33 cellular contexts compared by ENCODE assay signal in genomic region chr12:59723520-59723919, GRCh38.
"Had no signal": no experiment of that assay in that cellular context is flagged by ENCODE, and none has a peak within 500 bp of the region (broad histone marks: within the 10 kb centered on the region; RNA-seq: fewer than 3 reads in every experiment).

No MANE protein-coding gene starts in this region.

- H3K27ac Mint-ChIP-seq: activated B cell treated with CpG ODN at 0.5 μM for 24 hours; activated CD4-positive, alpha-beta memory T cell treated with anti-CD3 and anti-CD28 coated beads for 36 hours; activated CD4-positive, alpha-beta T cell treated with anti-CD3 and anti-CD28 coated beads, Interleukin-2, amount 10 ng/mL, durations not matched to agents 7 days and 5 days; activated naive CD4-positive, alpha-beta T cell treated with anti-CD3 and anti-CD28 coated beads, Interleukin-2, amount 10 ng/mL, durations not matched to agents 7 days and 5 days; activated naive CD8-positive, alpha-beta T cell treated with anti-CD3 and anti-CD28 coated beads for 36 hours; activated T-helper 17 cell treated with anti-CD3 and anti-CD28 coated beads, Interleukin-2, amount 50 U/mL, for 72 hours; T-cell had no signal

- H3K4me3 ChIP-seq: adrenal gland, breast epithelium, K562, SK-N-MC had no signal

- H3K9me3 Mint-ChIP-seq: activated B cell treated with CpG ODN at 0.5 μM for 24 hours; activated CD4-positive, alpha-beta memory T cell treated with anti-CD3 and anti-CD28 coated beads for 36 hours; activated CD4-positive, alpha-beta T cell treated with anti-CD3 and anti-CD28 coated beads, Interleukin-2, amount 10 ng/mL, durations not matched to agents 7 days and 5 days; activated naive CD4-positive, alpha-beta T cell treated with anti-CD3 and anti-CD28 coated beads, Interleukin-2, amount 10 ng/mL, durations not matched to agents 7 days and 5 days; activated naive CD8-positive, alpha-beta T cell treated with anti-CD3 and anti-CD28 coated beads for 36 hours; activated T-helper 17 cell treated with anti-CD3 and anti-CD28 coated beads, Interleukin-2, amount 50 U/mL, for 72 hours; T-cell had no signal

- H3K4me1 Mint-ChIP-seq: activated B cell treated with CpG ODN at 0.5 μM for 24 hours; activated CD4-positive, alpha-beta T cell treated with anti-CD3 and anti-CD28 coated beads, Interleukin-2, amount 10 ng/mL, durations not matched to agents 7 days and 5 days; activated naive CD4-positive, alpha-beta T cell treated with anti-CD3 and anti-CD28 coated beads, Interleukin-2, amount 10 ng/mL, durations not matched to agents 7 days and 5 days had no signal

- H3K27ac ChIP-seq: adrenal gland, breast epithelium, SK-N-MC had no signal

- H3K4me3 Mint-ChIP-seq: activated B cell treated with CpG ODN at 0.5 μM for 24 hours; activated CD4-positive, alpha-beta memory T cell treated with anti-CD3 and anti-CD28 coated beads for 36 hours; activated CD4-positive, alpha-beta T cell treated with anti-CD3 and anti-CD28 coated beads, Interleukin-2, amount 10 ng/mL, durations not matched to agents 7 days and 5 days; activated naive CD4-positive, alpha-beta T cell treated with anti-CD3 and anti-CD28 coated beads, Interleukin-2, amount 10 ng/mL, durations not matched to agents 7 days and 5 days; activated naive CD8-positive, alpha-beta T cell treated with anti-CD3 and anti-CD28 coated beads for 36 hours; activated T-helper 17 cell treated with anti-CD3 and anti-CD28 coated beads, Interleukin-2, amount 50 U/mL, for 72 hours; T-cell had no signal

- ATAC-seq: activated T-helper 17 cell treated with anti-CD3 and anti-CD28 coated beads, Interleukin-2, amount 50 U/mL, for 72 hours; K562; Panc1; Right ventricle myocardium inferior; T-cell had no signal

- H3K4me1 ChIP-seq: adrenal gland, breast epithelium had no signal

- DNase-seq: activated B cell treated with CpG ODN at 0.5 μM for 24 hours; activated CD4-positive, alpha-beta memory T cell treated with anti-CD3 and anti-CD28 coated beads for 36 hours; activated CD4-positive, alpha-beta T cell treated with anti-CD3 and anti-CD28 coated beads for 1 hour; activated CD4-positive, alpha-beta T cell treated with anti-CD3 and anti-CD28 coated beads, Interleukin-2, amount 10 ng/mL, durations not matched to agents 7 days and 5 days; activated CD8-positive, alpha-beta memory T cell treated with anti-CD3 and anti-CD28 coated beads for 24 hours; activated gamma-delta T cell; activated naive CD4-positive, alpha-beta T cell treated with anti-CD3 and anti-CD28 coated beads, Interleukin-2, amount 10 ng/mL, durations not matched to agents 7 days and 5 days; activated naive CD8-positive, alpha-beta T cell treated with anti-CD3 and anti-CD28 coated beads for 36 hours; activated T-cell treated with anti-CD3 and anti-CD28 coated beads for 4 hours; activated T-cell treated with anti-CD3 and anti-CD28 coated beads, Interleukin-2, amount 50 U/mL, for 48 hours; adrenal gland; anterior cingulate cortex; Karpas-422; MM.1S; NCI-H1105; NCI-H1436; NCI-H1694 treated with DMSO at 0.1 percent for 48 hours; NCI-H2029 treated with DMSO at 0.1 percent for 48 hours; NCI-H510A treated with DMSO at 0.1 percent for 48 hours; NCI-H69; NK-92 treated with Interleukin-12 subunit alpha and Interleukin-12 subunit beta, amount 100 ng/mL, for 24 hours; OCI-M1; RPMI8226; T-cell; T-helper 2 cell; T1000 had no signal

- FAIRE-seq: K562, TTC549 had no signal

- H3K27me3 Mint-ChIP-seq: activated B cell treated with CpG ODN at 0.5 μM for 24 hours; activated CD4-positive, alpha-beta memory T cell treated with anti-CD3 and anti-CD28 coated beads for 36 hours; activated CD4-positive, alpha-beta T cell treated with anti-CD3 and anti-CD28 coated beads, Interleukin-2, amount 10 ng/mL, durations not matched to agents 7 days and 5 days; activated naive CD4-positive, alpha-beta T cell treated with anti-CD3 and anti-CD28 coated beads, Interleukin-2, amount 10 ng/mL, durations not matched to agents 7 days and 5 days; activated naive CD8-positive, alpha-beta T cell treated with anti-CD3 and anti-CD28 coated beads for 36 hours; activated T-helper 17 cell treated with anti-CD3 and anti-CD28 coated beads, Interleukin-2, amount 50 U/mL, for 72 hours; T-cell had no signal

- H3K27me3 ChIP-seq: adrenal gland, breast epithelium had no signal

- H3K9me3 ChIP-seq: adrenal gland, breast epithelium had no signal

- H3K36me3 ChIP-seq: adrenal gland, breast epithelium had no signal
